17 cellular contexts compared by ENCODE assay signal in genomic region chr15:61157933-61158332, GRCh38.
A peak's percentile ranks its signal among the peaks of the same experiment; 100 is the strongest.
DNase-seq lines count a peak whose midpoint lies in the region; TF ChIP-seq lines count a peak whose summit lies in the region.
"Had no signal": no experiment of that assay in that cellular context is flagged by ENCODE, and none has a peak within 500 bp of the region (broad histone marks: within the 10 kb centered on the region; RNA-seq: fewer than 3 reads in every experiment).

No MANE protein-coding gene starts in this region.

- CTCF ChIA-PET in OCI-LY7 (lab: Charles Lee; ENCODE audit: unreplicated experiment): no interaction called here

- H3K27me3 ChIP-seq in colonic mucosa: no peaks in the 10 kb centered on the region
- no peaks in the 10 kb centered on the region for H3K27me3 ChIP-seq in right atrium auricular region
- H3K27me3 ChIP-seq in vagina: no peaks in the 10 kb centered on the region
- H3K27me3 ChIP-seq: SJCRH30 had no signal

- H3K4me3 ChIP-seq in colonic mucosa: no peak overlapping the region
- no peak overlapping the region for H3K4me3 ChIP-seq in right atrium auricular region
- no peak overlapping the region for H3K4me3 ChIP-seq in vagina
- no peak overlapping the region for H3K4me3 ChIP-seq in OCI-LY7 (ENCODE audit: low read depth, low read length, poor library complexity, severe bottlenecking)
- H3K4me3 ChIP-seq: SJCRH30 had no signal

- H3K9me3 ChIP-seq in colonic mucosa: no peaks in the 10 kb centered on the region
- H3K9me3 ChIP-seq in right atrium auricular region: no peaks in the 10 kb centered on the region
- H3K9me3 ChIP-seq in vagina: no peaks in the 10 kb centered on the region
- H3K9me3 ChIP-seq in OCI-LY7 (ENCODE audit: low read length): no peaks in the 10 kb centered on the region
- H3K9me3 ChIP-seq: SJCRH30 had no signal

- H3K27ac ChIP-seq in colonic mucosa (no peak overlapping the region), right atrium auricular region (peak overlapping the region; percentile 10 to 44), vagina (peak overlapping the region; percentile 59), OCI-LY7 (ENCODE audit: low read depth, low read length, poor library complexity, severe bottlenecking) (no peak overlapping the region)
- H3K27ac ChIP-seq: C4-2B, SJCRH30 had no signal

- H3K4me2 ChIP-seq in OCI-LY7 (ENCODE audit: low read length): no peak overlapping the region

- DNase-seq in colonic mucosa (peak; percentile 38), right atrium auricular region (ENCODE audit: low spot score) (peak; percentile 72), pons (ENCODE audit: low spot score) (peak; percentile 20), vagina (ENCODE audit: extremely low spot score in 2 of 2) (no peak), COLO829 (ENCODE audit: low spot score) (no peak), OCI-LY7 (ENCODE audit: low spot score) (no peak), RKO (ENCODE audit: low spot score) (no peak)
- DNase-seq: activated CD4-positive, alpha-beta T cell treated with anti-CD3 and anti-CD28 coated beads, Interleukin-2, amount 10 ng/mL, durations not matched to agents 24 days and 14 days; activated naive CD8-positive, alpha-beta T cell treated with anti-CD3 and anti-CD28 coated beads for 36 hours; DMS79; natural killer cell; NCI-H1105; NCI-H2171 treated with DMSO at 0.1 percent for 48 hours; SJCRH30; stimulated activated CD4-positive, alpha-beta T cell treated with anti-CD3 and anti-CD28 coated beads, Interleukin-4, amount 100 ng/mL, for 24 hours; T-helper 9 cell had no signal

- BruUV-seq in OCI-LY7 (replicated peaks; lab: Mats Ljungman, UMichigan): no TSS peak

- H4K20me1 ChIP-seq in OCI-LY7 (ENCODE audit: insufficient read depth, low read length): no peaks in the 10 kb centered on the region

- H3K9me2 ChIP-seq in OCI-LY7 (ENCODE audit: insufficient read depth, low read length): no peaks in the 10 kb centered on the region

- TF ChIP-seq CTCF in colonic mucosa (IDR thresholded peaks at IDR 0.05) (no peak), right atrium auricular region (IDR thresholded peaks at IDR 0.05) (no peak), vagina (IDR thresholded peaks at IDR 0.05) (no peak), OCI-LY7 (conservative IDR thresholded peaks at IDR 0.05; ENCODE audit: low read length) (no peak)

- H2AFZ ChIP-seq in OCI-LY7 (ENCODE audit: low read length): no peak overlapping the region

- TF ChIP-seq POLR2A in vagina (IDR thresholded peaks at IDR 0.05): no peak

- H3K4me1 ChIP-seq in colonic mucosa: no peaks in the 10 kb centered on the region
- peaks cover 0 to 31% of the 10 kb centered on the region in 2 donors for H3K4me1 ChIP-seq in right atrium auricular region
- H3K4me1 ChIP-seq in vagina: peaks cover 14% of the 10 kb centered on the region
- H3K4me1 ChIP-seq in OCI-LY7 (ENCODE audit: insufficient read depth, low read length, poor library complexity, severe bottlenecking): no peaks in the 10 kb centered on the region
- H3K4me1 ChIP-seq: SJCRH30 had no signal

- H3K79me2 ChIP-seq in OCI-LY7 (ENCODE audit: insufficient read depth, low read depth, low read length): no peaks in the 10 kb centered on the region

- H3K9ac ChIP-seq in colonic mucosa (ENCODE audit: low read depth in 2 of 2, low read length in 2 of 2): no peak overlapping the region

- H3K36me3 ChIP-seq in colonic mucosa (no peaks in the 10 kb centered on the region), right atrium auricular region (no peaks in the 10 kb centered on the region), vagina (no peaks in the 10 kb centered on the region), OCI-LY7 (ENCODE audit: insufficient read depth, low read length) (no peaks in the 10 kb centered on the region)
- H3K36me3 ChIP-seq: SJCRH30 had no signal

- intact Hi-C loops in colonic mucosa (cut with DNase I) (no loop called here), vagina (cut with DNase I) (no loop called here), OCI-LY7 (cut with micrococcal nuclease; ENCODE audit: unreplicated experiment) (no loop called here)

- POLR2A ChIA-PET in OCI-LY7 (lab: Charles Lee): no interaction called here

Comparison
In these comparisons a context has a peak if more than half of its experiments do, and no peak if none do; other contexts are left out.
1. DNase-seq: peak in colonic mucosa (single experiment), right atrium auricular region (single experiment) and pons (single experiment); none in vagina (0 of 2), COLO829 (single experiment), OCI-LY7 (single experiment) and RKO (single experiment).
2. H3K27ac ChIP-seq: peak in right atrium auricular region (2 of 2) and vagina (single experiment); none in colonic mucosa (single experiment) and OCI-LY7 (single experiment).